16 cellular contexts compared by ENCODE assay signal in the genomic region with DNA sequence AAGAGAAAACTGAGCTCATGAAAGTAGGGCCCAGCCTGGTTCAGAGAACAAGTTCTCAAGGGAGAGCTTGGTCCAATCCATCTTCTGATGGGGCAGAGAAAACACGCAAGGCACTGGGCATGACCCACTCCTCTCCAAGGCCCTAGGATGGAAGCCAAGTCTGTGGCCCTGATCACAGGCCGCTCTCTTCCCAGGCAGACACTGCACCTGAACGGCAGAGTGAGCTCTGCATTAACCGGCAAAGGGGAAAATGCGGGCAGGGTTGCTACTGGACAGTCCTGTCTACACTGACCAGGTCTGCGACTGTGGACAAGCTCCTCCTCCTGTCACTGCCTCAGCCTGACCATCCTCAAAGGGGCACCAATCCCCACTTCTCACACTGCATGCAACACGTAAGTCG.
"Had no signal": no experiment of that assay in that cellular context is flagged by ENCODE, and none has a peak within 500 bp of the region (broad histone marks: within the 10 kb centered on the region; RNA-seq: fewer than 3 reads in every experiment).

No MANE protein-coding gene starts in this region.

- H3K27ac Mint-ChIP-seq: activated CD4-positive, alpha-beta T cell treated with anti-CD3 and anti-CD28 coated beads, Interleukin-2, amount 10 ng/mL, durations not matched to agents 24 days and 14 days; endodermal cell; natural killer cell; WTC11 had no signal

- H3K9me3 ChIP-seq: breast epithelium, suprapubic skin, upper lobe of left lung had no signal

- H3K4me3 ChIP-seq: breast epithelium, lung, suprapubic skin, upper lobe of left lung had no signal

- H3K4me3 Mint-ChIP-seq: activated CD4-positive, alpha-beta T cell treated with anti-CD3 and anti-CD28 coated beads, Interleukin-2, amount 10 ng/mL, durations not matched to agents 24 days and 14 days; activated naive CD8-positive, alpha-beta T cell treated with anti-CD3 and anti-CD28 coated beads, Interleukin-2, amount 10 ng/mL, durations not matched to agents 7 days and 5 days; endodermal cell; immature natural killer cell; natural killer cell; WTC11 had no signal

- ATAC-seq: natural killer cell, sciatic nerve, WTC11 had no signal

- H3K4me1 Mint-ChIP-seq: endodermal cell, WTC11 had no signal

- H3K36me3 Mint-ChIP-seq: natural killer cell had no signal

- DNase-seq: activated CD4-positive, alpha-beta T cell treated with anti-CD3 and anti-CD28 coated beads, Interleukin-2, amount 10 ng/mL, durations not matched to agents 24 days and 14 days; activated effector memory CD4-positive, alpha-beta T cell treated with anti-CD3 and anti-CD28 coated beads, Interleukin-2, amount 50 U/mL, for 16 hours; activated naive CD8-positive, alpha-beta T cell treated with anti-CD3 and anti-CD28 coated beads, Interleukin-2, amount 10 ng/mL, durations not matched to agents 7 days and 5 days; endodermal cell; erythroblast; immature natural killer cell; left cardiac atrium; natural killer cell; stimulated activated CD4-positive, alpha-beta T cell treated with anti-CD3 and anti-CD28 coated beads, Interleukin-2, amount 100 ng/mL, for 24 hours; stimulated activated naive CD4-positive, alpha-beta T cell treated with Interleukin-2 at 50 U/mL for 16 hours had no signal

- H3K27me3 ChIP-seq: breast epithelium, suprapubic skin, upper lobe of left lung had no signal

- H3K27me3 Mint-ChIP-seq: activated CD4-positive, alpha-beta T cell treated with anti-CD3 and anti-CD28 coated beads, Interleukin-2, amount 10 ng/mL, durations not matched to agents 24 days and 14 days; activated naive CD8-positive, alpha-beta T cell treated with anti-CD3 and anti-CD28 coated beads, Interleukin-2, amount 10 ng/mL, durations not matched to agents 7 days and 5 days had no signal

- H3K9me3 Mint-ChIP-seq: activated CD4-positive, alpha-beta T cell treated with anti-CD3 and anti-CD28 coated beads, Interleukin-2, amount 10 ng/mL, durations not matched to agents 24 days and 14 days; activated naive CD8-positive, alpha-beta T cell treated with anti-CD3 and anti-CD28 coated beads, Interleukin-2, amount 10 ng/mL, durations not matched to agents 7 days and 5 days; endodermal cell; immature natural killer cell; natural killer cell; WTC11 had no signal

- H3K27ac ChIP-seq: breast epithelium, suprapubic skin, upper lobe of left lung had no signal
